In the genomic region with DNA sequence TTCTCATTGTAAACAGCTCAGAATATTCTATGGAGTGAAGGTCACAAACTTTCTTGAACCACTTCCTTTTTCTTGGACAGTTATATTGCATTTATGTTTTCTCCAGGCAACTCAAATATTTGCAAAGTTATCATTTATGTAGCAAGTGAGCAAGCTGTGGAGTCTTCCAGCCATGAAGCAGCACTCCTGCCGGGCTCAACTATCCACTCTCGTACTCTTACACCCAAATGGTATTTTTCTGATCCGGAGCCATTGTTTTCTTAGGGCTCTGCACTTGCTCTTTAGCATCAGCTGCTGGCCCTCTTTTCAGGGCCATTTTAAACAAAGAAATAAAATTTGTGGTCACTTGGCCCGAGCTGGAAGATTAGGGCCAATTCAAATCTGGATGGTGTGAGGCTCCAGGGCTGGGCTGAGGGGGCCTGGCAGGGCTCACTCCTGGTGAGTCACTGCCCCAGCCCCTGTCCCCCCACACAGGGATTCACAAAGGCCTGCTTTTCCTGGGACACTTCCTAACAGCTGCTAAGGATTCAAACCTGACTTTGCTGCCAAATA, we compare ENCODE assay signal across 9 cellular contexts. TPM values are rescaled to one million over a fixed set of nuclear protein-coding genes. Genes with fewer than 3 reads are reported as not detected.
DNase-seq lines count a peak whose midpoint lies in the region; ATAC-seq, FAIRE-seq and TF ChIP-seq lines count a peak whose summit lies in the region.
"Had no signal": no experiment of that assay in that cellular context is flagged by ENCODE, and none has a peak within 500 bp of the region (broad histone marks: within the 10 kb centered on the region; RNA-seq: fewer than 3 reads in every experiment).

No MANE protein-coding gene starts in this region.

- peaks cover 18% of the 10 kb centered on the region for H3K4me1 Mint-ChIP-seq in glutamatergic neuron (ENCODE audit: low read depth, unreplicated experiment)

- H3K4me3 Mint-ChIP-seq in glutamatergic neuron (ENCODE audit: unreplicated experiment) = no peak overlapping the region

- H3K9me3 Mint-ChIP-seq in glutamatergic neuron (ENCODE audit: unreplicated experiment) = no peaks in the 10 kb centered on the region

- ATAC-seq in GM18517 (IDR thresholded peaks at IDR 0.05; ENCODE audit: unreplicated experiment) = no peak
- ATAC-seq: gastrocnemius medialis had no signal

- H3K27me3 ChIP-seq in SK-N-SH (ENCODE audit: insufficient read depth) (no peaks in the 10 kb centered on the region), skeletal muscle tissue (ENCODE audit: control insufficient read depth in 3 of 3, insufficient read depth in 3 of 3, low read length in 3 of 3) (no peaks in the 10 kb centered on the region)
- H3K27me3 ChIP-seq: gastrocnemius medialis had no signal

- H2AFZ ChIP-seq in SK-N-SH (ENCODE audit: low read depth) = peak overlapping the region; percentile 3; the same call in 1 of the 2 replicates

- no peaks in the 10 kb centered on the region for H4K20me1 ChIP-seq in SK-N-SH (ENCODE audit: insufficient read depth)

- H3K4me3 ChIP-seq in SK-N-SH (ENCODE audit: low read depth in 2 of 2, low read length in 1 of 2) (no peak overlapping the region), skeletal muscle tissue (ENCODE audit: low read length in 3 of 3) (no peak overlapping the region)
- H3K4me3 ChIP-seq: gastrocnemius medialis had no signal

- peak overlapping the region; percentile 19; the same call in 1 of the 2 replicates for H3K4me2 ChIP-seq in SK-N-SH

- no peaks in the 10 kb centered on the region; the same call in 1 of the 2 replicates for H3K79me2 ChIP-seq in SK-N-SH (ENCODE audit: insufficient read depth)

- H3K27ac ChIP-seq in SK-N-SH (ENCODE audit: low read depth in 2 of 2, low read length in 1 of 2) (peak overlapping the region; percentile 67 to 83), skeletal muscle tissue (ENCODE audit: low read depth, low read length) (peak overlapping the region; percentile 51)

- no peaks in the 10 kb centered on the region for H3K36me3 Mint-ChIP-seq in glutamatergic neuron (ENCODE audit: unreplicated experiment)

- H3K36me3 ChIP-seq in SK-N-SH (replicated peaks in 1 of 2; ENCODE audit: control insufficient read depth in 1 of 2, insufficient read depth in 2 of 2, low read length in 1 of 2) = no peaks in the 10 kb centered on the region
- no peaks in the 10 kb centered on the region for H3K36me3 ChIP-seq in skeletal muscle tissue (ENCODE audit: control insufficient read depth in 3 of 3, insufficient read depth in 3 of 3, low read length in 3 of 3)
- H3K36me3 ChIP-seq: gastrocnemius medialis had no signal

- peak overlapping the region; percentile 63 for H3K27ac Mint-ChIP-seq in glutamatergic neuron (ENCODE audit: unreplicated experiment)

- TF ChIP-seq EP300 in SK-N-SH (IDR thresholded peaks at IDR 0.05; ENCODE audit: borderline replicate concordance in 1 of 2, low read depth in 1 of 2, low read length in 1 of 2) = peak in 1 of 2 experiments; percentile 62; a peak in 1 of 4 replicates

- H3K9me3 ChIP-seq in SK-N-SH (no peaks in the 10 kb centered on the region), skeletal muscle tissue (ENCODE audit: control insufficient read depth in 3 of 3, low read length in 3 of 3) (no peaks in the 10 kb centered on the region)
- H3K9me3 ChIP-seq: gastrocnemius medialis had no signal

- TF ChIP-seq CTCF in SK-N-SH (IDR thresholded peaks at IDR 0.05) (no peak), glutamatergic neuron (IDR thresholded peaks at IDR 0.05; ENCODE audit: partially characterized antibody, unreplicated experiment) (no peak)

- peaks cover 16% of the 10 kb centered on the region for H3F3A ChIP-seq in SK-N-SH (replicated peaks; ENCODE audit: insufficient read depth)

- CTCF ChIA-PET in SK-N-SH (lab: Yijun Ruan, JAX) = interaction anchor here (0.6 to 2.4 kb wide), 5 partner anchors 14 to 753 kb away, joined by 3 to 11 read pairs (median 3); no protein-coding TSS in a partner anchor

- POLR2A ChIA-PET in SK-N-SH (lab: Yijun Ruan, JAX) = interaction anchor here (1.2 kb wide), 1 partner anchor 23 kb away, joined by 4 read pairs; no protein-coding TSS in a partner anchor

- TF ChIP-seq RAD21 in SK-N-SH (IDR thresholded peaks at IDR 0.05; ENCODE audit: low read length) = no peak

- DNase-seq in GM18507 (ENCODE audit: extremely low spot score, insufficient read length, low read depth) (no peak), SK-N-SH (no peak), glutamatergic neuron (no peak), urothelium cell line (ENCODE audit: low spot score) (no peak), AG08395 (ENCODE audit: low spot score) (no peak), NCI-H2171 treated with DMSO at 0.1 percent for 48 hours (lab: John Stamatoyannopoulos, UW) (no peak)
- DNase-seq: gastrocnemius medialis had no signal

- H3K4me1 ChIP-seq in SK-N-SH (ENCODE audit: control insufficient read depth in 1 of 2, insufficient read depth in 2 of 2, low read depth in 1 of 2, low read length in 1 of 2) = peaks cover 20 to 34% of the 10 kb centered on the region in 2 experiments; a peak in 3 of 4 replicates
- peaks cover 43 to 54% (median 45%) of the 10 kb centered on the region in 3 donors for H3K4me1 ChIP-seq in skeletal muscle tissue (ENCODE audit: control insufficient read depth in 3 of 3, insufficient read depth in 3 of 3, low read length in 3 of 3)

- 43% methylated on average over 4 of the region's 4 CpGs for WGBS in SK-N-SH (ENCODE audit: low lambda C conversion rate)

- H3K9ac ChIP-seq in SK-N-SH (no peak overlapping the region), skeletal muscle tissue (ENCODE audit: low read depth in 1 of 3, low read length in 3 of 3) (no peak overlapping the region)

- H3K27me3 Mint-ChIP-seq in glutamatergic neuron (ENCODE audit: unreplicated experiment) = peaks cover 3% of the 10 kb centered on the region

- no peaks in the 10 kb centered on the region for H3K9me2 ChIP-seq in SK-N-SH

- FAIRE-seq in GM18507 (lab: Jason Lieb, UNC) = peak; percentile 29
- FAIRE-seq in urothelium cell line (lab: Jason Lieb, UNC) = no peak

TF ChIP-seq in SK-N-SH, 30 proteins besides CTCF, POLR2A, EP300 and RAD21:
- TF ChIP-seq, protein P1, sequence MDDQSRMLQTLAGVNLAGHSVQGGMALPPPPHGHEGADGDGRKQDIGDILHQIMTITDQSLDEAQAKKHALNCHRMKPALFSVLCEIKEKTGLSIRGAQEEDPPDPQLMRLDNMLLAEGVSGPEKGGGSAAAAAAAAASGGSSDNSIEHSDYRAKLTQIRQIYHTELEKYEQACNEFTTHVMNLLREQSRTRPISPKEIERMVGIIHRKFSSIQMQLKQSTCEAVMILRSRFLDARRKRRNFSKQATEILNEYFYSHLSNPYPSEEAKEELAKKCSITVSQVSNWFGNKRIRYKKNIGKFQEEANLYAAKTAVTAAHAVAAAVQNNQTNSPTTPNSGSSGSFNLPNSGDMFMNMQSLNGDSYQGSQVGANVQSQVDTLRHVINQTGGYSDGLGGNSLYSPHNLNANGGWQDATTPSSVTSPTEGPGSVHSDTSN (IDR thresholded peaks at IDR 0.05) = peak; percentile 26; the same call in 1 of the 2 replicates
- peak; percentile 72 for TF ChIP-seq TCF12 (IDR thresholded peaks at IDR 0.05)
- TF ChIP-seq NFIC (IDR thresholded peaks at IDR 0.05; ENCODE audit: borderline replicate concordance) = peak; percentile 76
- peak; percentile 54; the same call in 1 of the 2 replicates for TF ChIP-seq JUND (IDR thresholded peaks at IDR 0.05)
- no peak for TF ChIP-seq RXRA (IDR thresholded peaks at IDR 0.05; ENCODE audit: borderline replicate concordance, low read depth)
- TF ChIP-seq TEAD4 (IDR thresholded peaks at IDR 0.05; ENCODE audit: borderline replicate concordance, insufficient read depth) = 0 out of 2 replicates have a peak, but pooled peaks have one; percentile 35
- TF ChIP-seq FOSL2 (IDR thresholded peaks at IDR 0.05; ENCODE audit: borderline replicate concordance, low read depth) = peak; percentile 42; the same call in 1 of the 2 replicates
- TF ChIP-seq, protein P2, sequence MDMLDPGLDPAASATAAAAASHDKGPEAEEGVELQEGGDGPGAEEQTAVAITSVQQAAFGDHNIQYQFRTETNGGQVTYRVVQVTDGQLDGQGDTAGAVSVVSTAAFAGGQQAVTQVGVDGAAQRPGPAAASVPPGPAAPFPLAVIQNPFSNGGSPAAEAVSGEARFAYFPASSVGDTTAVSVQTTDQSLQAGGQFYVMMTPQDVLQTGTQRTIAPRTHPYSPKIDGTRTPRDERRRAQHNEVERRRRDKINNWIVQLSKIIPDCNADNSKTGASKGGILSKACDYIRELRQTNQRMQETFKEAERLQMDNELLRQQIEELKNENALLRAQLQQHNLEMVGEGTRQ (IDR thresholded peaks at IDR 0.05; ENCODE audit: borderline replicate concordance, low read depth, low read length) = no peak

RNA-seq across cellular contexts. Expression of a gene that starts 19.7 kb away (rescaled TPM):
- 1.8 and 2.0 TPM in 2 replicates for polyA plus RNA-seq in SK-N-SH (2012; rRNA removed)
- 0.80 and 1.3 TPM in 2 replicates for polyA plus RNA-seq in SK-N-SH (2012; cell fraction: cytosol; rRNA removed)
- polyA plus RNA-seq in SK-N-SH (2012; cell fraction: nucleus; rRNA removed) = 3.0 and 3.6 TPM in 2 replicates
- total RNA-seq in glutamatergic neuron (ENCODE audit: unreplicated experiment) = 7.1 TPM
- total RNA-seq in skeletal muscle tissue = 21.4 TPM

RNA-seq across cellular contexts. Expression of a gene that starts 38.1 kb away (rescaled TPM):
- polyA plus RNA-seq in SK-N-SH (2012; rRNA removed) = 29.1 and 31.4 TPM in 2 replicates
- polyA plus RNA-seq in SK-N-SH (2012; cell fraction: cytosol; rRNA removed) = 45.1 and 60.1 TPM in 2 replicates
- 6.3 and 10.9 TPM in 2 replicates for polyA plus RNA-seq in SK-N-SH (2012; cell fraction: nucleus; rRNA removed)
- total RNA-seq in glutamatergic neuron (ENCODE audit: unreplicated experiment) (38.9 TPM), skeletal muscle tissue (74.1 TPM)
